ENCODE assay signal across 10 cellular contexts in the genomic region with DNA sequence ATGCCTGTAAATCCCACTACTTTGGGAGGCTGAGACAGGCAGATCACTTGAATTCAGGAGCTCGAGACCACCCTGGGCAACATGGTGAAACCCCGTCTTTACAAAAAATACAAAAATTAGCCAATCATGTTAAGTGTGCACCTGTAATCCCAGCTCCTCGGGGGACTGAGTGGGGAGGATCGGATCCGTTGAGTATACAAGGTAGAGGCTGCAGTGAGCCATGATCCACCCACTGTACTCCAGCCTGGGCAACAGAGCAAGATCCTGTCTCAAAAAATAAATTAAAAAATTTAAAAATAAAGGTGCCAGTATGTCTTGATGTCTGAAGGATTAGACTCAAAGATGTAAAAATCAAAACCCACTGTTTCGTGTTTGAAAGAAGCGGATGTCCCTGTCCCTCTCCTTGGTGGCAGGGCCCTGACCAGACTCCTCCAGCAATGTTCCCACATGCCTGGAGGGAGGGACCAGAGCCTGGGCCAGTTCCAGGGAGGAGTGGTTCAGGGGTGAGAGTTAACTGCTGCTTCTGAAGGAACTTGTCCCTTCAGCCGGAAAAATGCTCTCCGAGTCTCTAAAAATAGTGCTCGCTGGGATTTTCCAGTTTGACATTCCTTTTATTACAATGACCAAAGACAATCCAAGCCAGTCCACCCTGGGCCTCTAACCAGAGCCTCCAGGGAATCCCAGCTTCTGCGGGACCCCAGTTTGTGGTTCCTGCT. TPM values are rescaled to one million over a fixed set of nuclear protein-coding genes. Genes with fewer than 3 reads are reported as not detected.
DNase-seq lines count a peak whose midpoint lies in the region; ATAC-seq, FAIRE-seq and TF ChIP-seq lines count a peak whose summit lies in the region.
"Had no signal": no experiment of that assay in that cellular context is flagged by ENCODE, and none has a peak within 500 bp of the region (broad histone marks: within the 10 kb centered on the region; RNA-seq: fewer than 3 reads in every experiment).

No MANE protein-coding gene starts in this region.

- 58 to 77% methylated on average over 11 of the region's 11 CpGs for WGBS in testis, 2 donors

- intact Hi-C loops in endothelial cell of umbilical vein (cut with micrococcal nuclease) (no loop called here), lower lobe of right lung (cut with DNase I) (no loop called here), testis (cut with DNase I; ENCODE audit: low total_unique reads) (no loop called here)

- dilution Hi-C loops in endothelial cell of umbilical vein (cut with MboI; ENCODE audit: extremely low pct_ligation_motif_present, low sequenced_read_pairs), result no loop called here

- H3K9me1 ChIP-seq in endothelial cell of umbilical vein (replicated peaks; ENCODE audit: control insufficient read depth, extremely low read depth, insufficient read depth, low read length), result no peaks in the 10 kb centered on the region

- no peak overlapping the region for H3K4me2 ChIP-seq in endothelial cell of umbilical vein (ENCODE audit: insufficient read depth, low read length)

- H3K9ac ChIP-seq in endothelial cell of umbilical vein (replicated peaks; ENCODE audit: extremely low read depth, insufficient read depth, low read length), result no peak overlapping the region

- POLR2A ChIA-PET in endothelial cell of umbilical vein (lab: Charles Lee), result no interaction called here

- H3K4me3 ChIP-seq in Peyer's patch, result no peak overlapping the region
- H3K4me3 ChIP-seq in endothelial cell of umbilical vein (replicated peaks in 1 of 3; ENCODE audit: insufficient read depth in 1 of 3, low read depth in 1 of 3, low read length in 3 of 3), result no peak overlapping the region
- H3K4me3 ChIP-seq in lower lobe of right lung, result peak overlapping the region; percentile 6
- H3K4me3 ChIP-seq in testis, result no peak overlapping the region
- H3K4me3 ChIP-seq: cardiac muscle cell had no signal

- no peaks in the 10 kb centered on the region for H3K79me2 ChIP-seq in endothelial cell of umbilical vein (ENCODE audit: control insufficient read depth, insufficient read depth, low read length)

- no peaks in the 10 kb centered on the region for H4K20me1 ChIP-seq in endothelial cell of umbilical vein (replicated peaks; ENCODE audit: control insufficient read depth, extremely low read depth, insufficient read depth, low read length)

- peak overlapping the region in 3 of 4 donors; percentile 48 to 68 (median 55) for H3K27ac ChIP-seq in Peyer's patch
- no peak overlapping the region for H3K27ac ChIP-seq in endothelial cell of umbilical vein (ENCODE audit: insufficient read depth, low read depth, low read length)
- peak overlapping the region; percentile 25 for H3K27ac ChIP-seq in lower lobe of right lung
- H3K27ac ChIP-seq in testis, result peak overlapping the region; percentile 39 to 48
- H3K27ac ChIP-seq: cardiac muscle cell had no signal

- TF ChIP-seq POLR2A in Peyer's patch (IDR thresholded peaks at IDR 0.05) (no peak), endothelial cell of umbilical vein (IDR thresholded peaks at IDR 0.05; ENCODE audit: low read depth, low read length) (no peak), testis (IDR thresholded peaks at IDR 0.05) (no peak)

- no peaks in the 10 kb centered on the region for H3K27me3 ChIP-seq in Peyer's patch
- H3K27me3 ChIP-seq in endothelial cell of umbilical vein (ENCODE audit: control insufficient read depth in 2 of 2, insufficient read depth in 2 of 2, low read length in 2 of 2), result peaks cover 2 to 7% of the 10 kb centered on the region in 2 experiments
- no peaks in the 10 kb centered on the region for H3K27me3 ChIP-seq in lower lobe of right lung (ENCODE audit: low read depth)
- no peaks in the 10 kb centered on the region for H3K27me3 ChIP-seq in testis
- H3K27me3 ChIP-seq: cardiac muscle cell had no signal

- DNase-seq in Peyer's patch (peak in 2 of 3 donors; percentile 66 to 74), endothelial cell of umbilical vein (ENCODE audit: low read depth, low spot score) (peak; percentile 24), lower lobe of right lung (peak; percentile 70), testis (peak; percentile 70), occipital lobe (lab: John Stamatoyannopoulos, UW) (no peak)
- no peak for DNase-seq in activated T-cell treated with anti-CD3 and anti-CD28 coated beads, Interleukin-2, amount 50 U/mL, for 1 hour

- H3K4me1 ChIP-seq in Peyer's patch (peaks cover 0 to 13% (median 0%) of the 10 kb centered on the region in 4 donors), endothelial cell of umbilical vein (ENCODE audit: control insufficient read depth, extremely low read depth, insufficient read depth, low read length) (no peaks in the 10 kb centered on the region), lower lobe of right lung (peaks cover 12% of the 10 kb centered on the region), testis (peaks cover 13% of the 10 kb centered on the region)

- CTCF ChIA-PET in endothelial cell of umbilical vein (lab: Charles Lee), result interaction anchor here (0.6 kb wide), 1 partner anchor 42 kb away, joined by 3 read pairs; no protein-coding TSS in a partner anchor

- BruUV-seq in endothelial cell of umbilical vein (replicated peaks; lab: Mats Ljungman, UMichigan), result no TSS peak

- H3K9me3 ChIP-seq in Peyer's patch (no peaks in the 10 kb centered on the region), endothelial cell of umbilical vein (replicated peaks; ENCODE audit: control insufficient read depth, insufficient read depth, low read length) (no peaks in the 10 kb centered on the region), lower lobe of right lung (no peaks in the 10 kb centered on the region), testis (no peaks in the 10 kb centered on the region)

- ATAC-seq in lower lobe of right lung (peak; percentile 85 to 91), HG03378 (IDR thresholded peaks at IDR 0.05; ENCODE audit: unreplicated experiment) (no peak), HG03460 (IDR thresholded peaks at IDR 0.05; ENCODE audit: unreplicated experiment) (no peak)

- FAIRE-seq in endothelial cell of umbilical vein (lab: Jason Lieb, UNC), result no peak
- FAIRE-seq: D721Med had no signal

- H2AFZ ChIP-seq in endothelial cell of umbilical vein (ENCODE audit: low read depth, low read length), result no peak overlapping the region

- no peaks in the 10 kb centered on the region for H3K36me3 ChIP-seq in Peyer's patch
- H3K36me3 ChIP-seq in endothelial cell of umbilical vein (ENCODE audit: control insufficient read depth in 2 of 2, extremely low read depth in 1 of 2, insufficient read depth in 2 of 2, low read length in 2 of 2), result no peaks in the 10 kb centered on the region
- no peaks in the 10 kb centered on the region for H3K36me3 ChIP-seq in lower lobe of right lung
- no peaks in the 10 kb centered on the region for H3K36me3 ChIP-seq in testis (ENCODE audit: low read depth, missing control alignments)
- H3K36me3 ChIP-seq: cardiac muscle cell had no signal

- TF ChIP-seq CTCF in Peyer's patch (IDR thresholded peaks at IDR 0.05) (no peak), endothelial cell of umbilical vein (IDR thresholded peaks at IDR 0.05; ENCODE audit: extremely low read depth in 1 of 2, insufficient read depth in 1 of 2, low read depth in 1 of 2, low read length in 2 of 2) (no peak), lower lobe of right lung (IDR thresholded peaks at IDR 0.05) (no peak), testis (IDR thresholded peaks at IDR 0.05) (no peak)

TF ChIP-seq in endothelial cell of umbilical vein, 7 proteins besides CTCF, POLR2A, EP300 and RAD21:
- TF ChIP-seq EZH2 (IDR thresholded peaks at IDR 0.05; ENCODE audit: borderline replicate concordance, low read depth, low read length, severe bottlenecking), result no peak
- no peak for TF ChIP-seq JUN (IDR thresholded peaks at IDR 0.05; ENCODE audit: borderline replicate concordance, insufficient read depth, insufficient read length, low read depth)
- TF ChIP-seq GATA2 (IDR thresholded peaks at IDR 0.05; ENCODE audit: insufficient read depth, insufficient read length, low read depth, low read length), result no peak
- no peak for TF ChIP-seq FOS (IDR thresholded peaks at IDR 0.05; ENCODE audit: borderline replicate concordance, insufficient read depth, low read length)
- no peak for TF ChIP-seq MYC (IDR thresholded peaks at IDR 0.05; ENCODE audit: low read depth, low read length)
- TF ChIP-seq POLR2AphosphoS5 (IDR thresholded peaks at IDR 0.05; ENCODE audit: insufficient read depth, low read depth, low read length), result no peak
TF ChIP-seq in endothelial cell of umbilical vein: peak in this region for 0.

RNA-seq across cellular contexts. Expression of a gene that starts 9.4 kb away (rescaled TPM):
- total RNA-seq in Peyer's patch (100 to 1,000 TPM in 2 of 4 donors, 10 to 100 TPM in 2; 33.8 to 116 (median 101) TPM), endothelial cell of umbilical vein (8.5 and 9.0 TPM in 2 replicates), lower lobe of right lung (52.5 TPM), testis (10 to 100 TPM; 50.9 to 59.2 TPM), occipital lobe (70.7 TPM)
- polyA plus RNA-seq in endothelial cell of umbilical vein (7.1 and 10.7 TPM in 2 replicates), testis (ENCODE audit: insufficient read depth, low read depth, low replicate concordance) (22.2 TPM)
- polyA plus RNA-seq in endothelial cell of umbilical vein (2011; cell fraction: cytosol; rRNA removed), result 5.8 and 7.0 TPM in 2 replicates
- 18.6 and 21.6 TPM in 2 replicates for polyA plus RNA-seq in endothelial cell of umbilical vein (2011; cell fraction: nucleus; rRNA removed)
- 6.8 and 10.7 TPM in 2 replicates for polyA plus RNA-seq in endothelial cell of umbilical vein (2012)
- 19.7 and 21.4 TPM in 2 replicates for polyA minus RNA-seq in endothelial cell of umbilical vein
- 28.7 TPM for polyA minus RNA-seq in endothelial cell of umbilical vein (2011; cell fraction: cytosol; rRNA and poly(A)+ RNA removed)
- polyA minus RNA-seq in endothelial cell of umbilical vein (2011; cell fraction: nucleus; rRNA and poly(A)+ RNA removed), result 9.9 and 10.6 TPM in 2 replicates

RNA-seq across cellular contexts. Expression of a gene that starts 45.5 kb away (rescaled TPM):
- total RNA-seq in Peyer's patch (100 to 1,000 TPM; 167 to 337 (median 206) TPM), endothelial cell of umbilical vein (156 and 159 TPM in 2 replicates), lower lobe of right lung (114 TPM), testis (100 to 1,000 TPM; 132 to 145 TPM), occipital lobe (175 TPM)
- polyA plus RNA-seq in endothelial cell of umbilical vein (51.2 and 110 TPM in 2 replicates), testis (ENCODE audit: insufficient read depth, low read depth, low replicate concordance) (89.0 TPM)
- 53.9 and 54.1 TPM in 2 replicates for polyA plus RNA-seq in endothelial cell of umbilical vein (2011; cell fraction: cytosol; rRNA removed)
- polyA plus RNA-seq in endothelial cell of umbilical vein (2011; cell fraction: nucleus; rRNA removed), result 349 and 417 TPM in 2 replicates
- polyA plus RNA-seq in endothelial cell of umbilical vein (2012), result 90.8 and 106 TPM in 2 replicates
- polyA minus RNA-seq in endothelial cell of umbilical vein, result 138 and 184 TPM in 2 replicates
- 21.7 TPM for polyA minus RNA-seq in endothelial cell of umbilical vein (2011; cell fraction: cytosol; rRNA and poly(A)+ RNA removed)
- 152 and 197 TPM in 2 replicates for polyA minus RNA-seq in endothelial cell of umbilical vein (2011; cell fraction: nucleus; rRNA and poly(A)+ RNA removed)

Comparison
In these comparisons a context has a peak if more than half of its experiments do, and no peak if none do; other contexts are left out.
1. DNase-seq: peak in Peyer's patch (2 of 3), endothelial cell of umbilical vein (single experiment), lower lobe of right lung (single experiment) and testis (single experiment); none in occipital lobe (single experiment) and activated T-cell treated with anti-CD3 and anti-CD28 coated beads, Interleukin-2, amount 50 U/mL, for 1 hour (single experiment).
2. ATAC-seq: peak in lower lobe of right lung (2 of 2); none in HG03378 (single experiment) and HG03460 (single experiment).